8 cellular contexts compared by ENCODE assay signal in genomic region chr5:115543931-115544370, GRCh38. TPM values are rescaled to one million over a fixed set of nuclear protein-coding genes. Genes with fewer than 3 reads are reported as not detected.
A peak's percentile ranks its signal among the peaks of the same experiment; 100 is the strongest.
DNase-seq lines count a peak whose midpoint lies in the region; ATAC-seq and TF ChIP-seq lines count a peak whose summit lies in the region.

No MANE protein-coding gene starts in this region.

- peak overlapping the region; percentile 58 for H2AFZ ChIP-seq in DND-41 (ENCODE audit: low read depth, low read length)

- H3K27me3 ChIP-seq in DND-41 (ENCODE audit: insufficient read depth, low read length, poor library complexity): no peaks in the 10 kb centered on the region
- no peaks in the 10 kb centered on the region for H3K27me3 ChIP-seq in kidney epithelial cell (ENCODE audit: control insufficient read depth, insufficient read depth, low read length)

- H3K4me2 ChIP-seq in DND-41 (ENCODE audit: insufficient read depth, low read length): peak overlapping the region; percentile 85

- H3K27ac ChIP-seq in DND-41 (ENCODE audit: low read length) (peak overlapping the region; percentile 86), VCaP (peak overlapping the region; percentile 88)

- peaks cover 57% of the 10 kb centered on the region for H3K79me2 ChIP-seq in DND-41 (ENCODE audit: insufficient read depth, low read length)

- peak; percentile 63 for DNase-seq in DND-41
- DNase-seq in KBM-7: peak; percentile 66
- peak; percentile 58 for DNase-seq in cerebellar cortex (ENCODE audit: low spot score)
- DNase-seq in kidney epithelial cell (ENCODE audit: low read depth): no peak
- peak; percentile 0 to 32 for DNase-seq in stimulated activated CD4-positive, alpha-beta T cell treated with anti-CD3 and anti-CD28 coated beads, Interleukin-1b, Interleukin-23, amount 100 ng/mL, for 1 hour (ENCODE audit: low read depth in 2 of 2)
- no peak for DNase-seq in NCI-H2196 treated with DMSO at 0.1 percent for 48 hours (lab: John Stamatoyannopoulos, UW; ENCODE audit: unreplicated experiment)

- peak; percentile 53 for ATAC-seq in DND-41 (ENCODE audit: insufficient read depth, low read depth)
- peak; percentile 38 for ATAC-seq in GM21447 (IDR thresholded peaks at IDR 0.05; ENCODE audit: unreplicated experiment)

- H3K4me1 ChIP-seq in DND-41 (ENCODE audit: insufficient read depth, low read length): peaks cover 53% of the 10 kb centered on the region

- H3K36me3 ChIP-seq in DND-41 (ENCODE audit: insufficient read depth, low read length): peaks cover 46% of the 10 kb centered on the region
- no peaks in the 10 kb centered on the region for H3K36me3 ChIP-seq in kidney epithelial cell (ENCODE audit: control insufficient read depth, insufficient read depth, low read length)

- peaks cover 16% of the 10 kb centered on the region for H3K9me3 ChIP-seq in DND-41 (ENCODE audit: insufficient read depth, low read length, severe bottlenecking)

- H3K4me3 ChIP-seq in DND-41 (ENCODE audit: low read depth in 1 of 2, low read length in 2 of 2) (peak overlapping the region; percentile 84 to 87), kidney epithelial cell (ENCODE audit: low read depth, low read length) (peak overlapping the region; percentile 74)

- in situ Hi-C loops in KBM-7 (cut with MboI; ENCODE audit: low pct_unique_long_range_greater_than_20kb, low sequenced_read_pairs): no loop called here

- H3K9ac ChIP-seq in DND-41 (ENCODE audit: low read depth, low read length): peak overlapping the region; percentile 96

- H4K20me1 ChIP-seq in DND-41 (ENCODE audit: insufficient read depth, low read length): peaks cover 45% of the 10 kb centered on the region

- TF ChIP-seq CTCF in DND-41 (IDR thresholded peaks at IDR 0.05; ENCODE audit: borderline replicate concordance, extremely low read depth, low read length, poor library complexity, severe bottlenecking) (no peak), VCaP (conservative IDR thresholded peaks at IDR 0.05) (no peak), kidney epithelial cell (IDR thresholded peaks at IDR 0.05; ENCODE audit: insufficient read depth, low read length, poor library complexity, severe bottlenecking) (no peak)

RNA-seq across cellular contexts. Expression of gene FEM1C, which starts 0.6 kb away (rescaled TPM):
- total RNA-seq in kidney epithelial cell: 15.9 and 18.9 TPM in 2 replicates

RNA-seq across cellular contexts. Expression of gene TICAM2, which starts 58.3 kb away (rescaled TPM):
- total RNA-seq in kidney epithelial cell: 0.55 and 2.3 TPM in 2 replicates

Comparison
In these comparisons a context has a peak if more than half of its experiments do, and no peak if none do; other contexts are left out.
1. DNase-seq: peak in DND-41 (single experiment), KBM-7 (single experiment), cerebellar cortex (single experiment) and stimulated activated CD4-positive, alpha-beta T cell treated with anti-CD3 and anti-CD28 coated beads, Interleukin-1b, Interleukin-23, amount 100 ng/mL, for 1 hour (2 of 2); none in kidney epithelial cell (single experiment) and NCI-H2196 treated with DMSO at 0.1 percent for 48 hours (single experiment).